ENCODE assay signal across 15 cellular contexts in genomic region chr6:38593419-38593818, GRCh38. TPM values are rescaled to one million over a fixed set of nuclear protein-coding genes. Genes with fewer than 3 reads are reported as not detected.
DNase-seq lines count a peak whose midpoint lies in the region; ATAC-seq and TF ChIP-seq lines count a peak whose summit lies in the region.
"Had no signal": no experiment of that assay in that cellular context is flagged by ENCODE, and none has a peak within 500 bp of the region (broad histone marks: within the 10 kb centered on the region; RNA-seq: fewer than 3 reads in every experiment).

No MANE protein-coding gene starts in this region.

- no peak for DNase-seq in activated T-cell treated with anti-CD3 and anti-CD28 coated beads, Interleukin-2, amount 50 U/mL, for 72 hours
- no peak for DNase-seq in activated T-cell treated with anti-CD3 and anti-CD28 coated beads, Interleukin-2, amount 50 U/mL, for 4 hours
- DNase-seq in activated naive CD8-positive, alpha-beta T cell treated with anti-CD3 and anti-CD28 coated beads for 36 hours, result no peak
- DNase-seq in epithelial cell of esophagus (ENCODE audit: low read depth) (peak; percentile 42), skeletal muscle cell (ENCODE audit: low read depth) (peak; percentile 20), AML-193 (lab: John Stamatoyannopoulos, UW) (no peak)
- DNase-seq: CD8-positive, alpha-beta memory T cell; GOT3; KG1; NCI-H1105 treated with DMSO at 0.1 percent for 48 hours; NCI-H187 treated with DMSO at 0.1 percent for 48 hours; NCI-H446 had no signal

- peaks cover 30% of the 10 kb centered on the region for H3K4me1 Mint-ChIP-seq in activated T-cell treated with anti-CD3 and anti-CD28 coated beads, Interleukin-2, amount 50 U/mL, for 72 hours (ENCODE audit: low read depth)
- H3K4me1 Mint-ChIP-seq in activated T-cell treated with anti-CD3 and anti-CD28 coated beads, Interleukin-2, amount 50 U/mL, for 4 hours (ENCODE audit: low read depth), result peaks cover 2% of the 10 kb centered on the region
- peaks cover 7% of the 10 kb centered on the region for H3K4me1 Mint-ChIP-seq in activated naive CD8-positive, alpha-beta T cell treated with anti-CD3 and anti-CD28 coated beads for 36 hours

- TF ChIP-seq CTCF in epithelial cell of esophagus (IDR thresholded peaks at IDR 0.05; ENCODE audit: insufficient read depth, low read depth, low read length, missing control alignments), result no peak

- H3K9me3 Mint-ChIP-seq in activated T-cell treated with anti-CD3 and anti-CD28 coated beads, Interleukin-2, amount 50 U/mL, for 72 hours, result no peaks in the 10 kb centered on the region
- no peaks in the 10 kb centered on the region for H3K9me3 Mint-ChIP-seq in activated T-cell treated with anti-CD3 and anti-CD28 coated beads, Interleukin-2, amount 50 U/mL, for 4 hours
- no peaks in the 10 kb centered on the region for H3K9me3 Mint-ChIP-seq in activated naive CD8-positive, alpha-beta T cell treated with anti-CD3 and anti-CD28 coated beads for 36 hours
- H3K9me3 Mint-ChIP-seq: CD8-positive, alpha-beta memory T cell had no signal

- H3K36me3 Mint-ChIP-seq in activated T-cell treated with anti-CD3 and anti-CD28 coated beads, Interleukin-2, amount 50 U/mL, for 72 hours (ENCODE audit: insufficient read depth in 2 of 2), result peaks cover 0 to 7% of the 10 kb centered on the region in 2 donors
- H3K36me3 Mint-ChIP-seq in activated T-cell treated with anti-CD3 and anti-CD28 coated beads, Interleukin-2, amount 50 U/mL, for 4 hours (ENCODE audit: insufficient read depth), result peaks cover 51% of the 10 kb centered on the region
- H3K36me3 Mint-ChIP-seq in activated naive CD8-positive, alpha-beta T cell treated with anti-CD3 and anti-CD28 coated beads for 36 hours, result peaks cover 3% of the 10 kb centered on the region

- peak overlapping the region; percentile 52 to 66 for H3K4me3 Mint-ChIP-seq in activated T-cell treated with anti-CD3 and anti-CD28 coated beads, Interleukin-2, amount 50 U/mL, for 72 hours
- H3K4me3 Mint-ChIP-seq in activated T-cell treated with anti-CD3 and anti-CD28 coated beads, Interleukin-2, amount 50 U/mL, for 4 hours, result no peak overlapping the region
- no peak overlapping the region for H3K4me3 Mint-ChIP-seq in activated naive CD8-positive, alpha-beta T cell treated with anti-CD3 and anti-CD28 coated beads for 36 hours
- H3K4me3 Mint-ChIP-seq: CD8-positive, alpha-beta memory T cell had no signal

- H3K27ac Mint-ChIP-seq in activated T-cell treated with anti-CD3 and anti-CD28 coated beads, Interleukin-2, amount 50 U/mL, for 72 hours, result peak overlapping the region; percentile 96
- H3K27ac Mint-ChIP-seq in activated naive CD8-positive, alpha-beta T cell treated with anti-CD3 and anti-CD28 coated beads for 36 hours, result peak overlapping the region; percentile 85
- H3K27ac Mint-ChIP-seq: CD8-positive, alpha-beta memory T cell had no signal

- ATAC-seq in activated T-cell treated with anti-CD3 and anti-CD28 coated beads, Interleukin-2, amount 50 U/mL, for 72 hours (replicated peaks in 1 of 2), result peak; percentile 84 to 86
- no peak for ATAC-seq in activated T-cell treated with anti-CD3 and anti-CD28 coated beads, Interleukin-2, amount 50 U/mL, for 4 hours
- ATAC-seq in GM21528 (IDR thresholded peaks at IDR 0.05; ENCODE audit: low FRiP score, unreplicated experiment), result no peak
- ATAC-seq: Panc1, Right ventricle myocardium inferior had no signal

- H3K4me3 ChIP-seq in epithelial cell of esophagus (ENCODE audit: low read length) (no peak overlapping the region), skeletal muscle cell (ENCODE audit: low read depth, low read length) (no peak overlapping the region)

- H3K27me3 Mint-ChIP-seq in activated T-cell treated with anti-CD3 and anti-CD28 coated beads, Interleukin-2, amount 50 U/mL, for 72 hours (ENCODE audit: low read depth), result no peaks in the 10 kb centered on the region
- no peaks in the 10 kb centered on the region for H3K27me3 Mint-ChIP-seq in activated T-cell treated with anti-CD3 and anti-CD28 coated beads, Interleukin-2, amount 50 U/mL, for 4 hours (ENCODE audit: low read depth)
- H3K27me3 Mint-ChIP-seq in activated naive CD8-positive, alpha-beta T cell treated with anti-CD3 and anti-CD28 coated beads for 36 hours, result no peaks in the 10 kb centered on the region
- H3K27me3 Mint-ChIP-seq: CD8-positive, alpha-beta memory T cell had no signal

RNA-seq across cellular contexts. Expression of gene BTBD9, which starts 46.3 kb away (rescaled TPM):
- 10 to 100 TPM; 19.8 to 24.9 TPM for total RNA-seq in activated T-cell treated with anti-CD3 and anti-CD28 coated beads, Interleukin-2, amount 50 U/mL, for 72 hours
- total RNA-seq in activated T-cell treated with anti-CD3 and anti-CD28 coated beads, Interleukin-2, amount 50 U/mL, for 4 hours, result 10 to 100 TPM; 13.1 to 22.9 (median 15.5) TPM
- total RNA-seq in activated naive CD8-positive, alpha-beta T cell treated with anti-CD3 and anti-CD28 coated beads for 36 hours, result 1 to 10 TPM; 6.8 to 7.0 TPM

Comparison
In these comparisons a context has a peak if more than half of its experiments do, and no peak if none do; other contexts are left out.
1. ATAC-seq: peak in activated T-cell treated with anti-CD3 and anti-CD28 coated beads, Interleukin-2, amount 50 U/mL, for 72 hours (2 of 2); none in activated T-cell treated with anti-CD3 and anti-CD28 coated beads, Interleukin-2, amount 50 U/mL, for 4 hours (0 of 2) and GM21528 (single experiment).
2. H3K4me3 Mint-ChIP-seq: peak in activated T-cell treated with anti-CD3 and anti-CD28 coated beads, Interleukin-2, amount 50 U/mL, for 72 hours (2 of 2); none in activated T-cell treated with anti-CD3 and anti-CD28 coated beads, Interleukin-2, amount 50 U/mL, for 4 hours (single experiment) and activated naive CD8-positive, alpha-beta T cell treated with anti-CD3 and anti-CD28 coated beads for 36 hours (single experiment).
3. DNase-seq: peak in epithelial cell of esophagus (single experiment) and skeletal muscle cell (single experiment); none in activated T-cell treated with anti-CD3 and anti-CD28 coated beads, Interleukin-2, amount 50 U/mL, for 72 hours (0 of 2), activated T-cell treated with anti-CD3 and anti-CD28 coated beads, Interleukin-2, amount 50 U/mL, for 4 hours (single experiment), activated naive CD8-positive, alpha-beta T cell treated with anti-CD3 and anti-CD28 coated beads for 36 hours (single experiment) and AML-193 (0 of 2).